Comparison of ENCODE assay signal across 1 cellular context in the genomic region with DNA sequence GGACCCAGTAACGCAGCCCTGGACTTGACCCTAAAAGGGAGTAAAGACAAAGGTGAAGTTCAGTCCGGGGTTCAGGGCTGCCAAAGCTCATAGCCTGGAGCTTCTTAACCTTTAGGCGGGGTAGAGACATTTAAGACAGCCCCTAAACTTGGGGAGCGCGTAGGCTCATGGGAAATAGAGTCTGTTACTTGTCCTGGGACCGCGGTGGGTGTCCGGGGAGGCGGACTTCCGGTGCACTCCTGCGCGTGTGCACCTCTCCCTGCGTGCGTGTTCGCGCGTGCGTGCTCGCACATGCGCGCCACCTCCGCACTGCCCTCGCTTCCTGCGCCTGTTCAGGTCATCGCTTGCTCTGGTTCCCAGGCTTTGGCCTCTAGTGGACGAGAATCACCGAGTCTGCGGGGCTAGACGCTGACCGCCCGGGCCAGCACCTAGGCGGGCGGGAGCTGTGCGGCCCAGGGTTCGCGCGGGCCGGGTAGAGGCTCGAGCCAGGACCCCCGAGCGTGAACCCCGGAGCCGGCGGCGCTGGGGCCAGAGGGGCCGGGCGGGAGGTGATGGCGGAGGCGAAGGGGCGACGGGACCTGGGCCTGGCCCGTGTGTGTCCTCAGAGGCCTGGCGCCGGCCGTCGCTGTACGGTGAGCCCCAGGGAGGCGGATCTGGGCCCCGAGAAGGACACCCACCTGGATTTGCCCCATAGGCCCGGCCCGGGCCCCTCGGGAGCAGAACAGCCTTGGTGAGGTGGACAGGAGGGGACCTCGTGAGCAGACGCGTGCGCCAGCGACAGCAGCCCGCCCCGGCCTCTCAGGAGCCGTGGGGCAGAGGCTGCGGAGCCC.
TF ChIP-seq lines count a peak whose summit lies in the region.

No MANE protein-coding gene starts in this region.

TF ChIP-seq in WTC11, 78 proteins besides CTCF, POLR2A, EP300 and RAD21 (continued from another document):
- TF ChIP-seq, protein P1, sequence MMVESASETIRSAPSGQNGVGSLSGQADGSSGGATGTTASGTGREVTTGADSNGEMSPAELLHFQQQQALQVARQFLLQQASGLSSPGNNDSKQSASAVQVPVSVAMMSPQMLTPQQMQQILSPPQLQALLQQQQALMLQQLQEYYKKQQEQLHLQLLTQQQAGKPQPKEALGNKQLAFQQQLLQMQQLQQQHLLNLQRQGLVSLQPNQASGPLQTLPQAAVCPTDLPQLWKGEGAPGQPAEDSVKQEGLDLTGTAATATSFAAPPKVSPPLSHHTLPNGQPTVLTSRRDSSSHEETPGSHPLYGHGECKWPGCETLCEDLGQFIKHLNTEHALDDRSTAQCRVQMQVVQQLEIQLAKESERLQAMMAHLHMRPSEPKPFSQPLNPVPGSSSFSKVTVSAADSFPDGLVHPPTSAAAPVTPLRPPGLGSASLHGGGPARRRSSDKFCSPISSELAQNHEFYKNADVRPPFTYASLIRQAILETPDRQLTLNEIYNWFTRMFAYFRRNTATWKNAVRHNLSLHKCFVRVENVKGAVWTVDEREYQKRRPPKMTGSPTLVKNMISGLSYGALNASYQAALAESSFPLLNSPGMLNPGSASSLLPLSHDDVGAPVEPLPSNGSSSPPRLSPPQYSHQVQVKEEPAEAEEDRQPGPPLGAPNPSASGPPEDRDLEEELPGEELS (CRISPR knock-in tag; IDR thresholded peaks at IDR 0.05) = peak; percentile 51
- TF ChIP-seq, protein P2, sequence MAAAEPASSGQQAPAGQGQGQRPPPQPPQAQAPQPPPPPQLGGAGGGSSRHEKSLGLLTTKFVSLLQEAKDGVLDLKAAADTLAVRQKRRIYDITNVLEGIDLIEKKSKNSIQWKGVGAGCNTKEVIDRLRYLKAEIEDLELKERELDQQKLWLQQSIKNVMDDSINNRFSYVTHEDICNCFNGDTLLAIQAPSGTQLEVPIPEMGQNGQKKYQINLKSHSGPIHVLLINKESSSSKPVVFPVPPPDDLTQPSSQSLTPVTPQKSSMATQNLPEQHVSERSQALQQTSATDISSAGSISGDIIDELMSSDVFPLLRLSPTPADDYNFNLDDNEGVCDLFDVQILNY (CRISPR knock-in tag; IDR thresholded peaks at IDR 0.05) = peak; percentile 27; the same call in 1 of the 2 replicates
